ENCODE assay signal across 8 cellular contexts in the genomic region with DNA sequence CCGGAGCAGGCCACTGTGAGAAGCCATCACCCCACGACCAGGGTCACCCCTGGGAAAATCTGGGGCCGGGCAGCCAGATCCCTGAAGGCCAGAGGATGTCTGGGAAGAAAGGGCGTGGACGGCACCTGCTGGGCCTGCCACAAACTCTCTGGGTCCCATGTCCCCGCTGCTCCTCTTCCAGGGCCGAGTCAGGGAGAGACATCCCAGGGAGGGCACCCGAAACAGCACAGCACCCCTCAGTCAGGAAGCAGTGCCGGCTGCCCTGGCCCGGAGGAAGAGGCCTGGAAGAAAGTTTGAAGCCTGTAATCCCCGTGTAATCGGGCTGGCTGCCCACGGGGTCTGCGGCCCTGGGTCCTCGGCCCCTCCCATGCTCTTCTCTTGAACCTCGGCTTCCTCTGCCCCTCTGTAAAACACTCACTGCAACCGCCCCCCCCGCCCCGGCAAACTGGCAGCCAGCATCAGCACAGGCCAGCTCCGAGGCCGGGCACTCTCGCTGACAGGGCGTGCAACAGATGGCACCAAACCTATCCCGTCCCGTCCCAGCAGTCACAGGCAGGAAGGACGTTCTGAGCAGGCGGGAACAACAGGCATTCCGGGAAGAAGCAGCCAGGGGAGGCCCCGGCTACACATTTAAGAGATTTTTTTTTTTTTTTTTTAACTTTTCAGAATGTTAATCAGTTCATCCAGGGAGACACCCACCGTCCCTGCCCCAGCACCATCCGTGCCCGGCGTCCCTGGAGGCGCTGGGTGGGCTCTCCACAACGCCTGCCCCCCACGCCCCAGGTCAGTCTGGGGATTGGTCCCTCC. TPM values are rescaled to one million over a fixed set of nuclear protein-coding genes. Genes with fewer than 3 reads are reported as not detected.
DNase-seq lines count a peak whose midpoint lies in the region; ATAC-seq and TF ChIP-seq lines count a peak whose summit lies in the region.

No MANE protein-coding gene starts in this region.

- peak in 1 of 2 donors; percentile 11 for TF ChIP-seq POLR2A in Peyer's patch (IDR thresholded peaks at IDR 0.05)
- TF ChIP-seq POLR2A in lower leg skin (IDR thresholded peaks at IDR 0.05) = no peak
- peak in 1 of 2 donors; percentile 31 for TF ChIP-seq POLR2A in thyroid gland (IDR thresholded peaks at IDR 0.05)

- peaks cover 4% of the 10 kb centered on the region for H3K36me3 ChIP-seq in GM06990 (ENCODE audit: control insufficient read depth, insufficient read depth, low read length)
- H3K36me3 ChIP-seq in Peyer's patch = peaks cover 0 to 5% (median 0%) of the 10 kb centered on the region in 3 donors
- peaks cover 0 to 7% of the 10 kb centered on the region in 2 donors for H3K36me3 ChIP-seq in thyroid gland

- intact Hi-C loops in lower leg skin (cut with DNase I; ENCODE audit: low total_unique reads) = no loop called here
- intact Hi-C loops in thyroid gland (cut with DNase I) = no loop called here

- TF ChIP-seq CTCF in GM06990 (IDR thresholded peaks at IDR 0.05; ENCODE audit: insufficient read depth, low read length, poor library complexity, severe bottlenecking) (no peak), Peyer's patch (IDR thresholded peaks at IDR 0.05) (peak in 1 of 6 experiments; percentile 2), lower leg skin (IDR thresholded peaks at IDR 0.05) (no peak), thyroid gland (IDR thresholded peaks at IDR 0.05) (no peak)

- H3K27ac ChIP-seq in Peyer's patch = peak overlapping the region; percentile 92 to 99 (median 99)
- peak overlapping the region; percentile 84 to 94 (median 92) for H3K27ac ChIP-seq in thyroid gland

- no peak for ATAC-seq in HG02981 (IDR thresholded peaks at IDR 0.05; ENCODE audit: unreplicated experiment)
- ATAC-seq in GM18511 (IDR thresholded peaks at IDR 0.05; ENCODE audit: unreplicated experiment) = no peak

- no peaks in the 10 kb centered on the region for H3K27me3 ChIP-seq in GM06990 (replicated peaks; ENCODE audit: control insufficient read depth, insufficient read depth, low read length)
- no peaks in the 10 kb centered on the region for H3K27me3 ChIP-seq in Peyer's patch
- H3K27me3 ChIP-seq in thyroid gland = no peaks in the 10 kb centered on the region

- H3K9me3 ChIP-seq in Peyer's patch (no peaks in the 10 kb centered on the region), thyroid gland (no peaks in the 10 kb centered on the region)

- DNase-seq in GM06990 (ENCODE audit: extremely low read depth, insufficient read length) = no peak
- peak; percentile 50 to 80 (median 73) for DNase-seq in Peyer's patch
- peak; percentile 72 to 76 for DNase-seq in dermis microvascular lymphatic vessel endothelial cell (ENCODE audit: low read depth in 2 of 2)
- peak in 1 of 2 donors; percentile 93 for DNase-seq in lower leg skin (ENCODE audit: low spot score in 2 of 2)
- DNase-seq in thyroid gland = peak; percentile 82 to 85
- DNase-seq in HPDE6-E6E7 (ENCODE audit: extremely low spot score) = no peak

- H3K4me1 ChIP-seq in Peyer's patch = peaks cover 0 to 45% (median 19%) of the 10 kb centered on the region in 4 donors
- peaks cover 42 to 60% of the 10 kb centered on the region in 2 donors for H3K4me1 ChIP-seq in thyroid gland

- 7 to 12% methylated on average over 29 to 30 of the region's 36 CpGs for WGBS in lower leg skin, 2 donors
- 5 to 14% methylated on average over 23 to 28 of the region's 36 CpGs for WGBS in thyroid gland, 2 donors

- peak overlapping the region; percentile 93 for H3K4me3 ChIP-seq in GM06990 (replicated peaks; ENCODE audit: low read depth, low read length)
- peak overlapping the region; percentile 87 to 99 (median 98) for H3K4me3 ChIP-seq in Peyer's patch
- peak overlapping the region; percentile 56 for H3K4me3 ChIP-seq in lower leg skin (ENCODE audit: low read depth, poor library complexity, severe bottlenecking)
- peak overlapping the region; percentile 66 to 87 (median 78) for H3K4me3 ChIP-seq in thyroid gland (replicated peaks in 1 of 3)

RNA-seq across cellular contexts. Expression of gene SBNO2, which starts 1.5 kb away (rescaled TPM):
- 10 to 100 TPM; 26.4 to 71.0 (median 57.8) TPM for total RNA-seq in Peyer's patch
- 14.8 and 29.0 TPM in 2 replicates for total RNA-seq in dermis microvascular lymphatic vessel endothelial cell
- 10 to 100 TPM; 54.8 to 68.6 (median 60.3) TPM for total RNA-seq in lower leg skin
- 10 to 100 TPM; 22.8 to 69.0 (median 25.5) TPM for total RNA-seq in thyroid gland

RNA-seq across cellular contexts. Expression of gene STK11, which starts 33.0 kb away (rescaled TPM):
- total RNA-seq in Peyer's patch (100 to 1,000 TPM in 3 of 4 donors, 10 to 100 TPM in 1; 98.4 to 135 (median 117) TPM), dermis microvascular lymphatic vessel endothelial cell (67.6 and 69.3 TPM in 2 replicates), lower leg skin (100 to 1,000 TPM in 1 of 4 donors, 10 to 100 TPM in 3; 74.0 to 106 (median 78.4) TPM), thyroid gland (10 to 100 TPM; 60.2 to 83.4 (median 71.1) TPM)

Comparison
In these comparisons a context has a peak if more than half of its experiments do, and no peak if none do; other contexts are left out.
1. DNase-seq: peak in Peyer's patch (3 of 3), dermis microvascular lymphatic vessel endothelial cell (2 of 2) and thyroid gland (2 of 2); none in GM06990 (single experiment) and HPDE6-E6E7 (single experiment).
2. Peak in every context shown above with its lines, with median percentiles within 50 percentile points of each other: H3K4me3 ChIP-seq.